Comparison of ENCODE assay signal across 1 cellular context in the genomic region with DNA sequence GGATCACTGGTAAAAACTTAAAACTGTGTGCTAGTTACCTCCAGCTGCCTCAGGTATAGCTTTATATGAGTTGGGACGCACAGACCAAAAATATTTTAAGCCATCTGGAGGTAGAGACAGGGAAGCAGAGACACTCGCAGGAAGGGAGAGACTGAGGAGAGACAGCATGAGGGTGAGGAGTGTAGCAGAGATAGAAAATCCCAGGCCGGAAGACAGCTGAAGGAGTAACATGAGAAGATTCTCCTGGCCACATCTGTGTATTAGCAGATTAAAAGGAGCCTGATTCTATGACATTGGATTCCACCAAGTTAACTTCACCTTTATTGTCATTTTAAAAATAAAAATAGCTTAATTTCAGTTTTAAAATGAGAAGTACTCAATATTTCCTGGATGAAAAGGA.
TF ChIP-seq lines count a peak whose summit lies in the region.

No MANE protein-coding gene starts in this region.

TF ChIP-seq in GM12878, 131 proteins besides CTCF, POLR2A, EP300 and RAD21:
- TF ChIP-seq BRCA1 (IDR thresholded peaks at IDR 0.05; ENCODE audit: low read depth, low read length) (no peak), PAX5 (IDR thresholded peaks at IDR 0.05; ENCODE audit: borderline replicate concordance, low read depth, low read length) (no peak), MYC (IDR thresholded peaks at IDR 0.05; ENCODE audit: insufficient read depth, insufficient read length, insufficient replicate concordance, low read length, severe bottlenecking) (no peak), STAT3 (IDR thresholded peaks at IDR 0.05; ENCODE audit: low read depth, low read length) (no peak), MYB (IDR thresholded peaks at IDR 0.05; ENCODE audit: borderline replicate concordance, low read depth, low read length) (no peak), TCF12 (IDR thresholded peaks at IDR 0.05; ENCODE audit: low read depth, low read length) (no peak), IKZF2 (IDR thresholded peaks at IDR 0.05) (no peak), NFXL1 (IDR thresholded peaks at IDR 0.05; ENCODE audit: borderline replicate concordance) (no peak), SMC3 (IDR thresholded peaks at IDR 0.05; ENCODE audit: borderline replicate concordance, low read length) (no peak), CHD1 (IDR thresholded peaks at IDR 0.05; ENCODE audit: low read depth, low read length) (no peak), JUND (IDR thresholded peaks at IDR 0.05; ENCODE audit: low read depth, low read length) (no peak), LARP7 (IDR thresholded peaks at IDR 0.05) (no peak)
- TF ChIP-seq, protein P1, sequence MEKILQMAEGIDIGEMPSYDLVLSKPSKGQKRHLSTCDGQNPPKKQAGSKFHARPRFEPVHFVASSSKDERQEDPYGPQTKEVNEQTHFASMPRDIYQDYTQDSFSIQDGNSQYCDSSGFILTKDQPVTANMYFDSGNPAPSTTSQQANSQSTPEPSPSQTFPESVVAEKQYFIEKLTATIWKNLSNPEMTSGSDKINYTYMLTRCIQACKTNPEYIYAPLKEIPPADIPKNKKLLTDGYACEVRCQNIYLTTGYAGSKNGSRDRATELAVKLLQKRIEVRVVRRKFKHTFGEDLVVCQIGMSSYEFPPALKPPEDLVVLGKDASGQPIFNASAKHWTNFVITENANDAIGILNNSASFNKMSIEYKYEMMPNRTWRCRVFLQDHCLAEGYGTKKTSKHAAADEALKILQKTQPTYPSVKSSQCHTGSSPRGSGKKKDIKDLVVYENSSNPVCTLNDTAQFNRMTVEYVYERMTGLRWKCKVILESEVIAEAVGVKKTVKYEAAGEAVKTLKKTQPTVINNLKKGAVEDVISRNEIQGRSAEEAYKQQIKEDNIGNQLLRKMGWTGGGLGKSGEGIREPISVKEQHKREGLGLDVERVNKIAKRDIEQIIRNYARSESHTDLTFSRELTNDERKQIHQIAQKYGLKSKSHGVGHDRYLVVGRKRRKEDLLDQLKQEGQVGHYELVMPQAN (conservative IDR thresholded peaks at IDR 0.05) = no peak
- TF ChIP-seq, protein P2, sequence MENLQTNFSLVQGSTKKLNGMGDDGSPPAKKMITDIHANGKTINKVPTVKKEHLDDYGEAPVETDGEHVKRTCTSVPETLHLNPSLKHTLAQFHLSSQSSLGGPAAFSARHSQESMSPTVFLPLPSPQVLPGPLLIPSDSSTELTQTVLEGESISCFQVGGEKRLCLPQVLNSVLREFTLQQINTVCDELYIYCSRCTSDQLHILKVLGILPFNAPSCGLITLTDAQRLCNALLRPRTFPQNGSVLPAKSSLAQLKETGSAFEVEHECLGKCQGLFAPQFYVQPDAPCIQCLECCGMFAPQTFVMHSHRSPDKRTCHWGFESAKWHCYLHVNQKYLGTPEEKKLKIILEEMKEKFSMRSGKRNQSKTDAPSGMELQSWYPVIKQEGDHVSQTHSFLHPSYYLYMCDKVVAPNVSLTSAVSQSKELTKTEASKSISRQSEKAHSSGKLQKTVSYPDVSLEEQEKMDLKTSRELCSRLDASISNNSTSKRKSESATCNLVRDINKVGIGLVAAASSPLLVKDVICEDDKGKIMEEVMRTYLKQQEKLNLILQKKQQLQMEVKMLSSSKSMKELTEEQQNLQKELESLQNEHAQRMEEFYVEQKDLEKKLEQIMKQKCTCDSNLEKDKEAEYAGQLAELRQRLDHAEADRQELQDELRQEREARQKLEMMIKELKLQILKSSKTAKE (IDR thresholded peaks at IDR 0.05; ENCODE audit: low read depth, poor library complexity, severe bottlenecking) = no peak
- TF ChIP-seq, protein P3, sequence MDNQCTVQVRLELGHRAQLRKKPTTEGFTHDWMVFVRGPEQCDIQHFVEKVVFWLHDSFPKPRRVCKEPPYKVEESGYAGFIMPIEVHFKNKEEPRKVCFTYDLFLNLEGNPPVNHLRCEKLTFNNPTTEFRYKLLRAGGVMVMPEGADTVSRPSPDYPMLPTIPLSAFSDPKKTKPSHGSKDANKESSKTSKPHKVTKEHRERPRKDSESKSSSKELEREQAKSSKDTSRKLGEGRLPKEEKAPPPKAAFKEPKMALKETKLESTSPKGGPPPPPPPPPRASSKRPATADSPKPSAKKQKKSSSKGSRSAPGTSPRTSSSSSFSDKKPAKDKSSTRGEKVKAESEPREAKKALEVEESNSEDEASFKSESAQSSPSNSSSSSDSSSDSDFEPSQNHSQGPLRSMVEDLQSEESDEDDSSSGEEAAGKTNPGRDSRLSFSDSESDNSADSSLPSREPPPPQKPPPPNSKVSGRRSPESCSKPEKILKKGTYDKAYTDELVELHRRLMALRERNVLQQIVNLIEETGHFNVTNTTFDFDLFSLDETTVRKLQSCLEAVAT (IDR thresholded peaks at IDR 0.05) = no peak
- TF ChIP-seq, protein P4, sequence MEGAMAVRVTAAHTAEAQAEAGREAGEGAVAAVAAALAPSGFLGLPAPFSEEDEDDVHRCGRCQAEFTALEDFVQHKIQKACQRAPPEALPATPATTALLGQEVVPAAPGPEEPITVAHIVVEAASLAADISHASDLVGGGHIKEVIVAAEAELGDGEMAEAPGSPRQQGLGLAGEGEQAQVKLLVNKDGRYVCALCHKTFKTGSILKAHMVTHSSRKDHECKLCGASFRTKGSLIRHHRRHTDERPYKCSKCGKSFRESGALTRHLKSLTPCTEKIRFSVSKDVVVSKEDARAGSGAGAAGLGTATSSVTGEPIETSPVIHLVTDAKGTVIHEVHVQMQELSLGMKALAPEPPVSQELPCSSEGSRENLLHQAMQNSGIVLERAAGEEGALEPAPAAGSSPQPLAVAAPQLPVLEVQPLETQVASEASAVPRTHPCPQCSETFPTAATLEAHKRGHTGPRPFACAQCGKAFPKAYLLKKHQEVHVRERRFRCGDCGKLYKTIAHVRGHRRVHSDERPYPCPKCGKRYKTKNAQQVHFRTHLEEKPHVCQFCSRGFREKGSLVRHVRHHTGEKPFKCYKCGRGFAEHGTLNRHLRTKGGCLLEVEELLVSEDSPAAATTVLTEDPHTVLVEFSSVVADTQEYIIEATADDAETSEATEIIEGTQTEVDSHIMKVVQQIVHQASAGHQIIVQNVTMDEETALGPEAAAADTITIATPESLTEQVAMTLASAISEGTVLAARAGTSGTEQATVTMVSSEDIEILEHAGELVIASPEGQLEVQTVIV (IDR thresholded peaks at IDR 0.05; ENCODE audit: borderline replicate concordance, partially characterized antibody) = no peak
- TF ChIP-seq, protein P5, sequence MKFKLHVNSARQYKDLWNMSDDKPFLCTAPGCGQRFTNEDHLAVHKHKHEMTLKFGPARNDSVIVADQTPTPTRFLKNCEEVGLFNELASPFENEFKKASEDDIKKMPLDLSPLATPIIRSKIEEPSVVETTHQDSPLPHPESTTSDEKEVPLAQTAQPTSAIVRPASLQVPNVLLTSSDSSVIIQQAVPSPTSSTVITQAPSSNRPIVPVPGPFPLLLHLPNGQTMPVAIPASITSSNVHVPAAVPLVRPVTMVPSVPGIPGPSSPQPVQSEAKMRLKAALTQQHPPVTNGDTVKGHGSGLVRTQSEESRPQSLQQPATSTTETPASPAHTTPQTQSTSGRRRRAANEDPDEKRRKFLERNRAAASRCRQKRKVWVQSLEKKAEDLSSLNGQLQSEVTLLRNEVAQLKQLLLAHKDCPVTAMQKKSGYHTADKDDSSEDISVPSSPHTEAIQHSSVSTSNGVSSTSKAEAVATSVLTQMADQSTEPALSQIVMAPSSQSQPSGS (IDR thresholded peaks at IDR 0.05; ENCODE audit: low read length) = no peak
- TF ChIP-seq, protein P6, sequence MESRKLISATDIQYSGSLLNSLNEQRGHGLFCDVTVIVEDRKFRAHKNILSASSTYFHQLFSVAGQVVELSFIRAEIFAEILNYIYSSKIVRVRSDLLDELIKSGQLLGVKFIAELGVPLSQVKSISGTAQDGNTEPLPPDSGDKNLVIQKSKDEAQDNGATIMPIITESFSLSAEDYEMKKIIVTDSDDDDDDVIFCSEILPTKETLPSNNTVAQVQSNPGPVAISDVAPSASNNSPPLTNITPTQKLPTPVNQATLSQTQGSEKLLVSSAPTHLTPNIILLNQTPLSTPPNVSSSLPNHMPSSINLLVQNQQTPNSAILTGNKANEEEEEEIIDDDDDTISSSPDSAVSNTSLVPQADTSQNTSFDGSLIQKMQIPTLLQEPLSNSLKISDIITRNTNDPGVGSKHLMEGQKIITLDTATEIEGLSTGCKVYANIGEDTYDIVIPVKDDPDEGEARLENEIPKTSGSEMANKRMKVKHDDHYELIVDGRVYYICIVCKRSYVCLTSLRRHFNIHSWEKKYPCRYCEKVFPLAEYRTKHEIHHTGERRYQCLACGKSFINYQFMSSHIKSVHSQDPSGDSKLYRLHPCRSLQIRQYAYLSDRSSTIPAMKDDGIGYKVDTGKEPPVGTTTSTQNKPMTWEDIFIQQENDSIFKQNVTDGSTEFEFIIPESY (IDR thresholded peaks at IDR 0.05) = no peak
TF ChIP-seq in GM12878: peak in this region for 0.
